14 cellular contexts compared by ENCODE assay signal in the genomic region with DNA sequence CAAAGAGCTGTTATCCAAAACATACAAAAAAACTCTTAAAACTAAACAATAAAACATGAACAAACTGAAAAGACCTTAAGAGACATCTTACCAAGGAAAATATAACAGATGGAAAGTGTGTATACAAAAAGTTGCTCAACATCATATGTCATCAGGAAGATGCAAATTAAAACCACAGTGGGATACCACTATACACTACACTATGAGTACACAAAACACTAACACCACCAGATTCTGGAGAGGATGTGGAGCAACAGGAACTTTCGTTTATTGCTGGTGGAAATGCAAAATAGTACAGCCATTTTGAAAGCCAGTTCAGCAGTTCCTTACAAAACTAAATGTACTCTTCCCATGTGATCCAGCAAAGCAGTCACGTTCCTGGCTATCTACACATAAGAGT.
DNase-seq lines count a peak whose midpoint lies in the region; ATAC-seq and TF ChIP-seq lines count a peak whose summit lies in the region.
"Had no signal": no experiment of that assay in that cellular context is flagged by ENCODE, and none has a peak within 500 bp of the region (broad histone marks: within the 10 kb centered on the region; RNA-seq: fewer than 3 reads in every experiment).

No MANE protein-coding gene starts in this region.

- no peak for ATAC-seq in HG02885 (IDR thresholded peaks at IDR 0.05; ENCODE audit: poor library complexity, unreplicated experiment)
- no peak for ATAC-seq in foreskin keratinocyte

- no peak for TF ChIP-seq POLR2A in breast epithelium (IDR thresholded peaks at IDR 0.05)

- H3K9me3 Mint-ChIP-seq in MCF 10A (ENCODE audit: unreplicated experiment) = peaks cover 7% of the 10 kb centered on the region

- H3K4me1 Mint-ChIP-seq in MCF 10A (ENCODE audit: insufficient read depth, unreplicated experiment) = no peaks in the 10 kb centered on the region
- H3K4me1 Mint-ChIP-seq: CD4-positive, CD25-positive, alpha-beta regulatory T cell had no signal

- peak; percentile 1 for DNase-seq in MCF 10A (ENCODE audit: unreplicated experiment)
- DNase-seq in breast epithelium (ENCODE audit: low spot score in 2 of 2) = no peak
- no peak for DNase-seq in SK-N-MC (ENCODE audit: low read depth, low spot score)
- DNase-seq in fibroblast of villous mesenchyme (ENCODE audit: low read depth) = peak; percentile 56
- DNase-seq in foreskin keratinocyte = no peak
- no peak for DNase-seq in activated CD4-positive, CD25-positive, alpha-beta regulatory T cell (lab: John Stamatoyannopoulos, UW)
- DNase-seq: Calu3; CD4-positive, CD25-positive, alpha-beta regulatory T cell; DMS 273 treated with DMSO at 0.1 percent for 48 hours; H7; KBM-7 had no signal

- peaks cover 0 to 12% of the 10 kb centered on the region in 2 donors for H3K27me3 ChIP-seq in breast epithelium
- no peaks in the 10 kb centered on the region for H3K27me3 ChIP-seq in foreskin keratinocyte
- H3K27me3 ChIP-seq: BLaER1 treated with 17β-estradiol and CSF1 and Interleukin-3, amounts not matched to agents 10 nM and 100 nM had no signal

- no peak overlapping the region for H3K9ac ChIP-seq in SK-N-MC (ENCODE audit: insufficient read length)
- H3K9ac ChIP-seq: BLaER1 treated with 17β-estradiol and CSF1 and Interleukin-3, amounts not matched to agents 10 nM and 100 nM had no signal

- H3K4me3 ChIP-seq in breast epithelium (no peak overlapping the region), SK-N-MC (no peak overlapping the region), fibroblast of villous mesenchyme (ENCODE audit: low read depth, low read length) (no peak overlapping the region)
- H3K4me3 ChIP-seq: BLaER1 treated with 17β-estradiol and CSF1 and Interleukin-3, amounts not matched to agents 10 nM and 100 nM had no signal

- no peaks in the 10 kb centered on the region for H3K36me3 ChIP-seq in breast epithelium
- H3K36me3 ChIP-seq in SK-N-MC (ENCODE audit: insufficient read depth, low read length) = no peaks in the 10 kb centered on the region
- H3K36me3 ChIP-seq: BLaER1 treated with 17β-estradiol and CSF1 and Interleukin-3, amounts not matched to agents 10 nM and 100 nM had no signal

- H3K27ac ChIP-seq in breast epithelium = no peak overlapping the region
- 0 out of 2 replicates have a peak overlapping the region, but pooled peaks have one; percentile 0 for H3K27ac ChIP-seq in SK-N-MC
- H3K27ac ChIP-seq in foreskin keratinocyte = no peak overlapping the region
- H3K27ac ChIP-seq: 22Rv1; BLaER1 treated with 17β-estradiol and CSF1 and Interleukin-3, amounts not matched to agents 10 nM and 100 nM had no signal

- no peak overlapping the region for H3K27ac Mint-ChIP-seq in MCF 10A (ENCODE audit: low read depth, unreplicated experiment)
- H3K27ac Mint-ChIP-seq: CD4-positive, CD25-positive, alpha-beta regulatory T cell had no signal

- H3K4me3 Mint-ChIP-seq in MCF 10A (ENCODE audit: unreplicated experiment) = no peak overlapping the region
- H3K4me3 Mint-ChIP-seq: CD4-positive, CD25-positive, alpha-beta regulatory T cell had no signal

- H3K36me3 Mint-ChIP-seq in MCF 10A (ENCODE audit: insufficient read depth, unreplicated experiment) = no peaks in the 10 kb centered on the region
- H3K36me3 Mint-ChIP-seq: CD4-positive, CD25-positive, alpha-beta regulatory T cell had no signal

- CTCF ChIA-PET in MCF 10A (lab: Yijun Ruan, JAX) = no interaction called here

- H3K4me1 ChIP-seq in breast epithelium (no peaks in the 10 kb centered on the region), foreskin keratinocyte (no peaks in the 10 kb centered on the region)

- no peak for TF ChIP-seq CTCF in MCF 10A (IDR thresholded peaks at IDR 0.05; ENCODE audit: unreplicated experiment)
- no peak for TF ChIP-seq CTCF in breast epithelium (IDR thresholded peaks at IDR 0.05)
- no peak for TF ChIP-seq CTCF in fibroblast of villous mesenchyme (IDR thresholded peaks at IDR 0.05; ENCODE audit: insufficient read depth, low read depth, low read length)
- no peak for TF ChIP-seq CTCF in foreskin keratinocyte (conservative IDR thresholded peaks at IDR 0.05)

- H3K9me3 ChIP-seq in breast epithelium = no peaks in the 10 kb centered on the region
- H3K9me3 ChIP-seq in SK-N-MC (ENCODE audit: low read depth, low read length) = no peaks in the 10 kb centered on the region
- H3K9me3 ChIP-seq: BLaER1 treated with 17β-estradiol and CSF1 and Interleukin-3, amounts not matched to agents 10 nM and 100 nM had no signal

- H3K27me3 Mint-ChIP-seq in MCF 10A (ENCODE audit: insufficient read depth, unreplicated experiment) = no peaks in the 10 kb centered on the region
- H3K27me3 Mint-ChIP-seq: CD4-positive, CD25-positive, alpha-beta regulatory T cell had no signal

- BruUV-seq in MCF 10A (replicated peaks; lab: Mats Ljungman, UMichigan) = no TSS peak

- intact Hi-C loops in MCF 10A (cut with micrococcal nuclease) (no loop called here), breast epithelium (cut with DNase I; ENCODE audit: low total_unique reads) (no loop called here)

- POLR2A ChIA-PET in MCF 10A (lab: Yijun Ruan, JAX) = no interaction called here

Comparison
In these comparisons a context has a peak if more than half of its experiments do, and no peak if none do; other contexts are left out.
1. DNase-seq: peak in MCF 10A (single experiment) and fibroblast of villous mesenchyme (single experiment); none in breast epithelium (0 of 2), SK-N-MC (single experiment), foreskin keratinocyte (0 of 2) and activated CD4-positive, CD25-positive, alpha-beta regulatory T cell (0 of 4).